ENCODE assay signal across 11 cellular contexts in genomic region chr1:237814319-237814924, GRCh38.
A peak's percentile ranks its signal among the peaks of the same experiment; 100 is the strongest.
DNase-seq lines count a peak whose midpoint lies in the region; TF ChIP-seq lines count a peak whose summit lies in the region.
"Had no signal": no experiment of that assay in that cellular context is flagged by ENCODE, and none has a peak within 500 bp of the region (broad histone marks: within the 10 kb centered on the region; RNA-seq: fewer than 3 reads in every experiment).

No MANE protein-coding gene starts in this region.

- intact Hi-C loops in tibial artery (cut with DNase I; ENCODE audit: low total_unique reads), result no loop called here

- TF ChIP-seq CTCF in epithelial cell of esophagus (IDR thresholded peaks at IDR 0.05; ENCODE audit: insufficient read depth, low read depth, low read length, missing control alignments) (peak; percentile 41), tibial artery (IDR thresholded peaks at IDR 0.05) (peak; percentile 26 to 33)

- no peaks in the 10 kb centered on the region for H3K9me3 ChIP-seq in tibial artery
- H3K9me3 ChIP-seq: neutrophil had no signal

- no peaks in the 10 kb centered on the region for H3K27me3 ChIP-seq in tibial artery
- H3K27me3 ChIP-seq: neutrophil had no signal

- H3K4me3 ChIP-seq in epithelial cell of esophagus (ENCODE audit: low read length) (no peak overlapping the region), tibial artery (no peak overlapping the region)

- peaks cover 0 to 9% (median 0%) of the 10 kb centered on the region in 3 donors for H3K36me3 ChIP-seq in tibial artery
- H3K36me3 ChIP-seq: neutrophil had no signal

- peaks cover 0 to 17% (median 12%) of the 10 kb centered on the region in 4 donors for H3K4me1 ChIP-seq in tibial artery

- DNase-seq in SKM-1 treated with dmso at 0.1 percent for 144 hours (lab: John Stamatoyannopoulos, UW; ENCODE audit: unreplicated experiment) (peak; percentile 14), SKM-1 (lab: John Stamatoyannopoulos, UW; ENCODE audit: unreplicated experiment) (no peak), NCI-H82 treated with DMSO at 0.1 percent for 48 hours (lab: John Stamatoyannopoulos, UW; ENCODE audit: unreplicated experiment) (peak; percentile 7), epithelial cell of esophagus (ENCODE audit: low read depth) (peak; percentile 30), tibial artery (no peak), DMS153 treated with DMSO at 0.1 percent for 48 hours (lab: John Stamatoyannopoulos, UW; ENCODE audit: unreplicated experiment) (no peak), NCI-H2196 treated with DMSO at 0.1 percent for 48 hours (lab: John Stamatoyannopoulos, UW; ENCODE audit: unreplicated experiment) (no peak), NCI-H2196 (lab: John Stamatoyannopoulos, UW; ENCODE audit: unreplicated experiment) (no peak)
- DNase-seq: CD4-positive, alpha-beta T cell; central memory CD4-positive, alpha-beta T cell had no signal

- H3K27ac ChIP-seq in tibial artery, result no peak overlapping the region
- H3K27ac ChIP-seq: neutrophil had no signal

Comparison
In these comparisons a context has a peak if more than half of its experiments do, and no peak if none do; other contexts are left out.
1. DNase-seq: peak in SKM-1 treated with dmso at 0.1 percent for 144 hours (single experiment), NCI-H82 treated with DMSO at 0.1 percent for 48 hours (single experiment) and epithelial cell of esophagus (single experiment); none in SKM-1 (single experiment), tibial artery (0 of 2), DMS153 treated with DMSO at 0.1 percent for 48 hours (single experiment), NCI-H2196 treated with DMSO at 0.1 percent for 48 hours (single experiment) and NCI-H2196 (single experiment).